Comparison of ENCODE assay signal across 6 cellular contexts in the genomic region with DNA sequence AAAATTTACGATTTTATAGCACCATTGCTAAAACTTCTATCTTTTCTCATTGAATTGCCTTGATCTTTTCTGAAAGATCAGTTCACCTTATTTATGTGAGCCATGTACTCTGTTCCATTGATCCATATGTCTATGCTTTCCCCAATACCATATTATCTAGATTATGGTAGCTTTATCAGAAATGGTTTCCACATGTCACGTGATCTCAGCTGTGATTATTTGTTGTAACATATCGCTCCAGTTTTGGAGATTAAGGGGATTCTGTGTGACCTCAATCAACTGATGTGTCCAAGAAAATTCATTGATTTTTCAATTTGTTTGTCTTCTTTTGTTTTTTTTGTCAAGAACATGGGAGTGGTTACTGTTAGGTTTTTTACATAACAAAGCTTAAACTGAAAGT.
"Had no signal": no experiment of that assay in that cellular context is flagged by ENCODE, and none has a peak within 500 bp of the region (broad histone marks: within the 10 kb centered on the region; RNA-seq: fewer than 3 reads in every experiment).

No MANE protein-coding gene starts in this region.

- FAIRE-seq: GM12891, GM12892, GM18507, GM19239 had no signal

- DNase-seq: GDM1, GF-D8 had no signal
